In genomic region chr5:156824800-156825199, GRCh38 we compare ENCODE assay signal across 8 cellular contexts. TPM values are rescaled to one million over a fixed set of nuclear protein-coding genes. Genes with fewer than 3 reads are reported as not detected.
A peak's percentile ranks its signal among the peaks of the same experiment; 100 is the strongest.
DNase-seq lines count a peak whose midpoint lies in the region; ATAC-seq and TF ChIP-seq lines count a peak whose summit lies in the region.

No MANE protein-coding gene starts in this region.

- TF ChIP-seq CTCF in BJ (IDR thresholded peaks at IDR 0.05; ENCODE audit: insufficient read depth, low read depth, low read length), result peak; percentile 52
- peak; percentile 42 for TF ChIP-seq CTCF in astrocyte of the cerebellum (IDR thresholded peaks at IDR 0.05; ENCODE audit: low read depth, low read length, missing control alignments)

- ATAC-seq in GM21526 (IDR thresholded peaks at IDR 0.05; ENCODE audit: low FRiP score, unreplicated experiment) (no peak), GM19452 (IDR thresholded peaks at IDR 0.05; ENCODE audit: unreplicated experiment) (no peak), GM19395 (IDR thresholded peaks at IDR 0.05; ENCODE audit: unreplicated experiment) (no peak)

- H3K4me3 ChIP-seq in BJ (ENCODE audit: low read depth, low read length) (no peak overlapping the region), astrocyte of the cerebellum (ENCODE audit: low read depth, low read length) (no peak overlapping the region)

- H3K36me3 ChIP-seq in BJ (ENCODE audit: control insufficient read depth, insufficient read depth, low read length), result no peaks in the 10 kb centered on the region

- CTCF ChIA-PET in BJ (lab: Yijun Ruan, JAX), result interaction anchor here (0.7 to 2.8 kb wide), 11 partner anchors 17 to 1685 kb away, joined by 3 to 28 read pairs (median 5); no protein-coding TSS in a partner anchor

- POLR2A ChIA-PET in BJ (lab: Charles Lee), result no interaction called here

- no peaks in the 10 kb centered on the region for H3K27me3 ChIP-seq in BJ (ENCODE audit: control insufficient read depth, insufficient read depth, low read length)

- in situ Hi-C loops in astrocyte of the cerebellum (cut with HindIII; ENCODE audit: low sequenced_read_pairs), result loop anchor here (25.0 kb wide), 1 partner anchor 887 kb away; no protein-coding TSS in a partner anchor

- DNase-seq in BJ (ENCODE audit: low read depth), result peak; percentile 9
- peak; percentile 12 for DNase-seq in M059J (ENCODE audit: low read depth)
- DNase-seq in astrocyte of the cerebellum (ENCODE audit: low read depth), result peak; percentile 13
- DNase-seq in medulla oblongata (ENCODE audit: extremely low spot score), result peak; percentile 79
- DNase-seq in effector CD8-positive, alpha-beta T cell (lab: John Stamatoyannopoulos, UW), result no peak

RNA-seq across cellular contexts. Expression of gene PPP1R2B, which starts 25.3 kb away (rescaled TPM):
- 0.06 and 0.13 TPM in 2 replicates for polyA plus RNA-seq in BJ (2011; rRNA removed)
- polyA minus RNA-seq in BJ (2011; rRNA and poly(A)+ RNA removed), result not detected in 2 replicates
- total RNA-seq in M059J (2014; rRNA removed; shearing (Covaris generic)), result 0.07 and 0.10 TPM in 2 replicates
